ENCODE assay signal across 13 cellular contexts in genomic region chr1:56081151-56081550, GRCh38.
DNase-seq lines count a peak whose midpoint lies in the region; ATAC-seq, FAIRE-seq and TF ChIP-seq lines count a peak whose summit lies in the region.
"Had no signal": no experiment of that assay in that cellular context is flagged by ENCODE, and none has a peak within 500 bp of the region (broad histone marks: within the 10 kb centered on the region; RNA-seq: fewer than 3 reads in every experiment).

No MANE protein-coding gene starts in this region.

- FAIRE-seq in H54 (lab: Jason Lieb, UNC), result peak; percentile 74

- H3K27me3 ChIP-seq in lung (ENCODE audit: control insufficient read depth, insufficient read depth) (no peaks in the 10 kb centered on the region), upper lobe of right lung (no peaks in the 10 kb centered on the region)

- ATAC-seq in lung (ENCODE audit: insufficient read depth, low FRiP score) (peak; percentile 47), upper lobe of right lung (peak; percentile 69), HG03354 (IDR thresholded peaks at IDR 0.05; ENCODE audit: poor library complexity, severe bottlenecking, unreplicated experiment) (no peak)
- ATAC-seq: T-cell had no signal

- in situ Hi-C loops in GM13976 (cut with MboI; ENCODE audit: low sequenced_read_pairs, unreplicated experiment), result no loop called here

- DNase-seq in H54 (ENCODE audit: insufficient read length, low spot score) (no peak), epithelial cell of esophagus (ENCODE audit: low read depth) (peak; percentile 2), lung (ENCODE audit: low spot score) (no peak), upper lobe of right lung (no peak), GM13976 (ENCODE audit: low spot score) (no peak), LoVo (ENCODE audit: low spot score) (no peak)
- DNase-seq: activated CD4-positive, alpha-beta T cell treated with anti-CD3 and anti-CD28 coated beads for 4 hours; activated gamma-delta T cell treated with Interleukin-2 at 50 U/mL for 16 hours; central memory CD4-positive, alpha-beta T cell; NCI-H226; OCI-M1; T-cell had no signal

- H3K4me1 ChIP-seq in lung (ENCODE audit: control insufficient read depth in 2 of 2, insufficient read depth in 2 of 2, low read length in 2 of 2) (peaks cover 0 to 2% of the 10 kb centered on the region in 2 donors), upper lobe of right lung (peaks cover 6% of the 10 kb centered on the region)

- no peaks in the 10 kb centered on the region for H3K9me3 ChIP-seq in lung (ENCODE audit: control insufficient read depth in 2 of 2, insufficient read depth in 1 of 2, low read length in 1 of 2)
- H3K9me3 ChIP-seq in upper lobe of right lung, result no peaks in the 10 kb centered on the region

- WGBS in lung, 2 donors, result 66 to 69% methylated on average over 5 of the region's 5 CpGs

- intact Hi-C loops in upper lobe of right lung (cut with DNase I), result no loop called here

- no peak for TF ChIP-seq POLR2A in H54 (IDR thresholded peaks at IDR 0.05; ENCODE audit: low read depth, low read length)

- H3K36me3 ChIP-seq in lung (ENCODE audit: control insufficient read depth in 2 of 2, insufficient read depth in 2 of 2, low read length in 2 of 2) (no peaks in the 10 kb centered on the region), upper lobe of right lung (no peaks in the 10 kb centered on the region)

- TF ChIP-seq CTCF in epithelial cell of esophagus (IDR thresholded peaks at IDR 0.05; ENCODE audit: insufficient read depth, low read depth, low read length, missing control alignments), result no peak
- TF ChIP-seq CTCF in lung (IDR thresholded peaks at IDR 0.05; ENCODE audit: control extremely low read depth, extremely low read depth), result no peak
- no peak for TF ChIP-seq CTCF in upper lobe of right lung (IDR thresholded peaks at IDR 0.05)
- TF ChIP-seq CTCF in GM13976 (IDR thresholded peaks at IDR 0.05; ENCODE audit: borderline replicate concordance, control extremely low read depth, extremely low read depth, insufficient read depth, missing control alignments), result no peak

- H3K4me3 ChIP-seq in epithelial cell of esophagus (ENCODE audit: low read length) (no peak overlapping the region), lung (no peak overlapping the region), upper lobe of right lung (no peak overlapping the region)

- H3K27ac ChIP-seq in lung (ENCODE audit: low read depth in 1 of 2, low read length in 1 of 2) (no peak overlapping the region), upper lobe of right lung (no peak overlapping the region)
